Comparison of ENCODE assay signal across 9 cellular contexts in genomic region chr16:74709477-74709877, GRCh38. TPM values are rescaled to one million over a fixed set of nuclear protein-coding genes. Genes with fewer than 3 reads are reported as not detected.
DNase-seq lines count a peak whose midpoint lies in the region; ATAC-seq and TF ChIP-seq lines count a peak whose summit lies in the region.
"Had no signal": no experiment of that assay in that cellular context is flagged by ENCODE, and none has a peak within 500 bp of the region (broad histone marks: within the 10 kb centered on the region; RNA-seq: fewer than 3 reads in every experiment).

No MANE protein-coding gene starts in this region.

- no peaks in the 10 kb centered on the region for H3K9me3 Mint-ChIP-seq in CD4-positive, CD25-positive, alpha-beta regulatory T cell
- H3K9me3 Mint-ChIP-seq in effector memory CD8-positive, alpha-beta T cell, result no peaks in the 10 kb centered on the region
- no peaks in the 10 kb centered on the region for H3K9me3 Mint-ChIP-seq in mesothelial cell of epicardium
- H3K9me3 Mint-ChIP-seq: IgD-negative memory B cell had no signal

- DNase-seq in CD4-positive, CD25-positive, alpha-beta regulatory T cell, result peak; percentile 67 to 86 (median 79)
- peak; percentile 84 for DNase-seq in HPDE6-E6E7 (ENCODE audit: extremely low spot score)
- DNase-seq in NOMO-1 (lab: John Stamatoyannopoulos, UW; ENCODE audit: unreplicated experiment in 2 of 2), result peak; percentile 82 to 84
- peak; percentile 46 to 63 (median 51) for DNase-seq in activated CD8-positive, alpha-beta memory T cell treated with anti-CD3 and anti-CD28 coated beads for 48 hours (ENCODE audit: low read depth in 2 of 3, low spot score in 2 of 3)
- DNase-seq in effector memory CD8-positive, alpha-beta T cell, result peak; percentile 77
- peak; percentile 67 to 89 for DNase-seq in mesothelial cell of epicardium (ENCODE audit: low spot score in 2 of 2, unreplicated experiment in 2 of 2)
- peak; percentile 65 to 68 for DNase-seq in stimulated activated CD8-positive, alpha-beta memory T cell treated with anti-CD3 and anti-CD28 coated beads, Interleukin-2, amount 100 ng/mL, for 48 hours (ENCODE audit: low read depth in 2 of 2)

- H3K27ac ChIP-seq in CD4-positive, CD25-positive, alpha-beta regulatory T cell (ENCODE audit: insufficient read depth, low read length, poor library complexity, severe bottlenecking), result no peak overlapping the region

- peak; percentile 95 for TF ChIP-seq CTCF in mesothelial cell of epicardium (IDR thresholded peaks at IDR 0.05; ENCODE audit: unreplicated experiment)

- H3K4me3 Mint-ChIP-seq in CD4-positive, CD25-positive, alpha-beta regulatory T cell, result no peak overlapping the region
- H3K4me3 Mint-ChIP-seq in effector memory CD8-positive, alpha-beta T cell, result no peak overlapping the region
- no peak overlapping the region for H3K4me3 Mint-ChIP-seq in mesothelial cell of epicardium
- H3K4me3 Mint-ChIP-seq: IgD-negative memory B cell had no signal

- no peaks in the 10 kb centered on the region for H3K4me1 ChIP-seq in CD4-positive, CD25-positive, alpha-beta regulatory T cell (ENCODE audit: control insufficient read depth, insufficient read depth, low read length, poor library complexity, severe bottlenecking)

- H3K27ac Mint-ChIP-seq in CD4-positive, CD25-positive, alpha-beta regulatory T cell, result peak overlapping the region in 1 of 3 donors; percentile 27
- H3K27ac Mint-ChIP-seq in effector memory CD8-positive, alpha-beta T cell, result peak overlapping the region in 1 of 2 donors; percentile 5
- no peak overlapping the region for H3K27ac Mint-ChIP-seq in mesothelial cell of epicardium
- H3K27ac Mint-ChIP-seq: IgD-negative memory B cell had no signal

- peak; percentile 96 to 97 for ATAC-seq in CD4-positive, CD25-positive, alpha-beta regulatory T cell (ENCODE audit: low read depth in 2 of 2)
- peak; percentile 78 for ATAC-seq in GM19455 (IDR thresholded peaks at IDR 0.05; ENCODE audit: unreplicated experiment)
- ATAC-seq in effector memory CD8-positive, alpha-beta T cell (replicated peaks), result peak; percentile 100

- H3K9me3 ChIP-seq in CD4-positive, CD25-positive, alpha-beta regulatory T cell (ENCODE audit: control insufficient read depth in 2 of 2, low read length in 2 of 2), result no peaks in the 10 kb centered on the region

- H3K4me3 ChIP-seq in CD4-positive, CD25-positive, alpha-beta regulatory T cell (ENCODE audit: low read depth, low read length), result no peak overlapping the region

- no peaks in the 10 kb centered on the region for H3K36me3 Mint-ChIP-seq in CD4-positive, CD25-positive, alpha-beta regulatory T cell
- peaks cover under 1% of the 10 kb centered on the region for H3K36me3 Mint-ChIP-seq in effector memory CD8-positive, alpha-beta T cell (ENCODE audit: insufficient read depth)
- H3K36me3 Mint-ChIP-seq in mesothelial cell of epicardium, result no peaks in the 10 kb centered on the region

- no peaks in the 10 kb centered on the region for H3K36me3 ChIP-seq in CD4-positive, CD25-positive, alpha-beta regulatory T cell (ENCODE audit: control insufficient read depth, insufficient read depth, low read length)

- no peaks in the 10 kb centered on the region for H3K27me3 Mint-ChIP-seq in CD4-positive, CD25-positive, alpha-beta regulatory T cell
- no peaks in the 10 kb centered on the region for H3K27me3 Mint-ChIP-seq in effector memory CD8-positive, alpha-beta T cell
- peaks cover 10% of the 10 kb centered on the region for H3K27me3 Mint-ChIP-seq in mesothelial cell of epicardium (ENCODE audit: low read depth)
- H3K27me3 Mint-ChIP-seq: IgD-negative memory B cell had no signal

- H3K27me3 ChIP-seq in CD4-positive, CD25-positive, alpha-beta regulatory T cell (ENCODE audit: control insufficient read depth, insufficient read depth, low read length), result no peaks in the 10 kb centered on the region

- H3K4me1 Mint-ChIP-seq in CD4-positive, CD25-positive, alpha-beta regulatory T cell, result peaks cover 0 to 5% (median 3%) of the 10 kb centered on the region in 4 donors
- H3K4me1 Mint-ChIP-seq in effector memory CD8-positive, alpha-beta T cell (ENCODE audit: low read depth in 2 of 2), result peaks cover 2 to 4% of the 10 kb centered on the region in 2 donors
- no peaks in the 10 kb centered on the region for H3K4me1 Mint-ChIP-seq in mesothelial cell of epicardium

RNA-seq across cellular contexts. Expression of gene MLKL, which starts 8.8 kb away (rescaled TPM):
- 50.0 TPM for total RNA-seq in CD4-positive, CD25-positive, alpha-beta regulatory T cell
- polyA plus RNA-seq in CD4-positive, CD25-positive, alpha-beta regulatory T cell, result 10 to 100 TPM; 15.6 to 21.3 (median 20.8) TPM
- total RNA-seq in mesothelial cell of epicardium, result not detected in 3 replicates

RNA-seq across cellular contexts. Expression of gene RFWD3, which starts 42.8 kb away (rescaled TPM):
- total RNA-seq in CD4-positive, CD25-positive, alpha-beta regulatory T cell, result 48.5 TPM
- polyA plus RNA-seq in CD4-positive, CD25-positive, alpha-beta regulatory T cell, result 10 to 100 TPM; 17.8 to 29.5 (median 21.6) TPM
- 32.7 to 36.8 TPM (median 35.3 TPM) in 3 replicates for total RNA-seq in mesothelial cell of epicardium

Comparison
In these comparisons a context has a peak if more than half of its experiments do, and no peak if none do; other contexts are left out.
1. RNA of gene MLKL, which starts 8.8 kb away (total RNA-seq): 50.0 TPM in CD4-positive, CD25-positive, alpha-beta regulatory T cell (single experiment); not detected in mesothelial cell of epicardium; every median in the first group is over 10 times any median in the second.
2. Peak in every context shown above with its lines, with median percentiles within 50 percentile points of each other: ATAC-seq and DNase-seq.